ENCODE assay signal across 8 cellular contexts in the genomic region with DNA sequence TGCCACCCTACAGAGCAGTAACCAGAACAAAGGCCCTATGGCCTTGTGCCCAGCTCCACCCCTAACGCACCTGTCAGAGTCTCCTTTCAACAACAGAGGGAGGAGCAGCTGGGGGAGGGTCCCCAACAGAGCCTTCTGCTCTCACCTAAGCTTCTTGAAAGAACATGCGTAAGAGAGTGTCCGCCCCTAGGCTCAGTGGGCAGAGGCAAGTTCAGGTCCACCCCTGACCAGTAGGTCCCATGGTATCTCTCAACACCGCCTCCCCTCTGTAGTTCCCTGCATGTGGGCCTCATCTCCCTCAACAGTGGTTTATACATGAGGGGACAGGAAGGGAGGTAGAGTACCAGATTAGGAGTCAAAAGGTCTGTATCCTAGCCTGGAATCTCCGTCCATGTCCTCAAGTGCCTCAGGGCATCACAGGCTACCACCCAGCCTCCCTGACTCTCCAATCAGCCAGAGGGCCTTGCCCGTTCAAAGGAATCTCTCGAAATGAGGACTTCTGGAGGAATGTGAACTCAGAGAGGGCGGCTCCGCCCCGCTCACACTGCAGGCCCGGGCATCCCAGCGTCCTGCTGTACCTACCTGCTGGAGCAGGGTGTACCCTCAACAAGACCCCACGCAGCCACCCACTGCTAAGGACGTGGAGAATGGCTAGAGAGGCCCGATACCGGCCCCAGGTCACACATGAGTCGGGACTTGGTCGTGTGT. TPM values are rescaled to one million over a fixed set of nuclear protein-coding genes. Genes with fewer than 3 reads are reported as not detected.
DNase-seq lines count a peak whose midpoint lies in the region; ATAC-seq, FAIRE-seq and TF ChIP-seq lines count a peak whose summit lies in the region.

No MANE protein-coding gene starts in this region.

- peak overlapping the region; percentile 86 to 98 (median 96) for H3K4me3 Mint-ChIP-seq in naive thymus-derived CD8-positive, alpha-beta T cell

- H3K27ac ChIP-seq in HUES48 (ENCODE audit: low read depth, low read length) (peak overlapping the region; percentile 88), SJSA1 (peak overlapping the region; percentile 82), endothelial cell of umbilical vein (ENCODE audit: insufficient read depth, low read depth, low read length) (peak overlapping the region; percentile 51)

- H3K27me3 ChIP-seq in HUES48 (ENCODE audit: control insufficient read depth, insufficient read depth, low read length), result no peaks in the 10 kb centered on the region
- no peaks in the 10 kb centered on the region for H3K27me3 ChIP-seq in SJSA1 (replicated peaks)
- no peaks in the 10 kb centered on the region for H3K27me3 ChIP-seq in endothelial cell of umbilical vein (ENCODE audit: control insufficient read depth in 2 of 2, insufficient read depth in 2 of 2, low read length in 2 of 2)

- BruUV-seq in endothelial cell of umbilical vein (replicated peaks; lab: Mats Ljungman, UMichigan), result no TSS peak

- H3K9me3 Mint-ChIP-seq in naive thymus-derived CD8-positive, alpha-beta T cell, result no peaks in the 10 kb centered on the region

- ATAC-seq in GM18868 (IDR thresholded peaks at IDR 0.05; ENCODE audit: unreplicated experiment), result peak; percentile 6
- no peak for ATAC-seq in naive thymus-derived CD8-positive, alpha-beta T cell

- peak overlapping the region in 7 of 10 donors; percentile 27 to 98 (median 91) for H3K27ac Mint-ChIP-seq in naive thymus-derived CD8-positive, alpha-beta T cell

- H3K9ac ChIP-seq in HUES48 (ENCODE audit: low read depth, low read length) (peak overlapping the region; percentile 74), endothelial cell of umbilical vein (replicated peaks; ENCODE audit: extremely low read depth, insufficient read depth, low read length) (peak overlapping the region; percentile 64)

- peak; percentile 36 to 57 for DNase-seq in AML-193 (lab: John Stamatoyannopoulos, UW)
- peak; percentile 64 to 67 for DNase-seq in SJSA1 (ENCODE audit: low read depth in 1 of 2, low spot score in 2 of 2)
- DNase-seq in endothelial cell of umbilical vein (ENCODE audit: low read depth, low spot score), result no peak
- DNase-seq in naive thymus-derived CD8-positive, alpha-beta T cell, result peak in 2 of 10 donors; percentile 2 to 58
- no peak for DNase-seq in GM13977 (ENCODE audit: low spot score)
- no peak for DNase-seq in HuH-7.5 (ENCODE audit: low spot score)

- in situ Hi-C loops in GM13977 (cut with MboI; ENCODE audit: low pct_unique_long_range_greater_than_20kb, low sequenced_read_pairs, unreplicated experiment), result no loop called here

- no peak for FAIRE-seq in endothelial cell of umbilical vein (lab: Jason Lieb, UNC)

- H2AFZ ChIP-seq in endothelial cell of umbilical vein (ENCODE audit: low read depth, low read length), result peak overlapping the region; percentile 80

- no peaks in the 10 kb centered on the region for H3K27me3 Mint-ChIP-seq in naive thymus-derived CD8-positive, alpha-beta T cell

- dilution Hi-C loops in endothelial cell of umbilical vein (cut with MboI; ENCODE audit: extremely low pct_ligation_motif_present, low sequenced_read_pairs), result no loop called here

- H3K9me3 ChIP-seq in HUES48 (ENCODE audit: control insufficient read depth, insufficient read depth, low read length) (no peaks in the 10 kb centered on the region), SJSA1 (replicated peaks) (no peaks in the 10 kb centered on the region), endothelial cell of umbilical vein (replicated peaks; ENCODE audit: control insufficient read depth, insufficient read depth, low read length) (no peaks in the 10 kb centered on the region)

- peaks cover 2 to 13% (median 8%) of the 10 kb centered on the region in 4 donors for H3K4me1 Mint-ChIP-seq in naive thymus-derived CD8-positive, alpha-beta T cell

- CTCF ChIA-PET in endothelial cell of umbilical vein (lab: Charles Lee), result interaction anchor here (0.7 to 1.6 kb wide), 9 partner anchors 9 to 186 kb away, joined by 3 to 15 read pairs (median 4); a partner anchor contains a TSS

- peak overlapping the region; percentile 95 for H3K4me3 ChIP-seq in HUES48 (ENCODE audit: low read depth, low read length)
- H3K4me3 ChIP-seq in SJSA1, result peak overlapping the region; percentile 73
- peak overlapping the region; percentile 64 to 69 (median 65) for H3K4me3 ChIP-seq in endothelial cell of umbilical vein (replicated peaks in 1 of 3; ENCODE audit: insufficient read depth in 1 of 3, low read depth in 1 of 3, low read length in 3 of 3)

- H3K79me2 ChIP-seq in endothelial cell of umbilical vein (ENCODE audit: control insufficient read depth, insufficient read depth, low read length), result peaks cover 3% of the 10 kb centered on the region

- no peaks in the 10 kb centered on the region for H3K9me1 ChIP-seq in endothelial cell of umbilical vein (replicated peaks; ENCODE audit: control insufficient read depth, extremely low read depth, insufficient read depth, low read length)

- H3K36me3 ChIP-seq in HUES48 (ENCODE audit: control insufficient read depth, insufficient read depth, low read length), result peaks cover 23% of the 10 kb centered on the region
- peaks cover 34% of the 10 kb centered on the region for H3K36me3 ChIP-seq in SJSA1
- peaks cover 0 to 3% of the 10 kb centered on the region in 2 experiments for H3K36me3 ChIP-seq in endothelial cell of umbilical vein (ENCODE audit: control insufficient read depth in 2 of 2, extremely low read depth in 1 of 2, insufficient read depth in 2 of 2, low read length in 2 of 2)

- no peaks in the 10 kb centered on the region for H3K36me3 Mint-ChIP-seq in naive thymus-derived CD8-positive, alpha-beta T cell

- peaks cover 11% of the 10 kb centered on the region; the same call in 1 of the 2 replicates for H3K4me1 ChIP-seq in HUES48 (ENCODE audit: control insufficient read depth, insufficient read depth, low read length)
- peaks cover 16% of the 10 kb centered on the region for H3K4me1 ChIP-seq in SJSA1 (replicated peaks)
- peaks cover 14% of the 10 kb centered on the region for H3K4me1 ChIP-seq in endothelial cell of umbilical vein (ENCODE audit: control insufficient read depth, extremely low read depth, insufficient read depth, low read length)

- no peak for TF ChIP-seq POLR2A in endothelial cell of umbilical vein (IDR thresholded peaks at IDR 0.05; ENCODE audit: low read depth, low read length)

- peak overlapping the region; percentile 65 for H3K4me2 ChIP-seq in endothelial cell of umbilical vein (ENCODE audit: insufficient read depth, low read length)

- intact Hi-C loops in endothelial cell of umbilical vein (cut with micrococcal nuclease), result loop anchor here (1.0 to 5.0 kb wide), 3 partner anchors 45 to 124 kb away; a partner anchor contains a TSS

- H4K20me1 ChIP-seq in endothelial cell of umbilical vein (replicated peaks; ENCODE audit: control insufficient read depth, extremely low read depth, insufficient read depth, low read length), result no peaks in the 10 kb centered on the region

- POLR2A ChIA-PET in endothelial cell of umbilical vein (lab: Charles Lee), result interaction anchor here (0.6 to 1.3 kb wide), 2 partner anchors 123 to 158 kb away, joined by 3 to 14 read pairs; a partner anchor contains a TSS
- POLR2A ChIA-PET in naive thymus-derived CD8-positive, alpha-beta T cell (lab: Charles Lee), result interaction anchor here (0.6 to 2.3 kb wide), 5 partner anchors 14 to 490 kb away, joined by 3 to 27 read pairs (median 7); a partner anchor contains a TSS

- TF ChIP-seq CTCF in endothelial cell of umbilical vein (IDR thresholded peaks at IDR 0.05; ENCODE audit: extremely low read depth in 1 of 2, insufficient read depth in 1 of 2, low read depth in 1 of 2, low read length in 2 of 2) (no peak), GM13977 (IDR thresholded peaks at IDR 0.05; ENCODE audit: extremely low read depth, insufficient read depth, missing control alignments) (no peak)

TF ChIP-seq in endothelial cell of umbilical vein, 7 proteins besides CTCF, POLR2A, EP300 and RAD21:
- TF ChIP-seq, protein P1, sequence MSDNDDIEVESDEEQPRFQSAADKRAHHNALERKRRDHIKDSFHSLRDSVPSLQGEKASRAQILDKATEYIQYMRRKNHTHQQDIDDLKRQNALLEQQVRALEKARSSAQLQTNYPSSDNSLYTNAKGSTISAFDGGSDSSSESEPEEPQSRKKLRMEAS (IDR thresholded peaks at IDR 0.05; ENCODE audit: insufficient read depth, insufficient read length), result no peak

RNA-seq across cellular contexts. Expression of a gene that starts 0.7 kb away (rescaled TPM):
- 12.8 and 14.2 TPM in 2 replicates for total RNA-seq in SJSA1 (2014; rRNA removed; shearing (Covaris generic))
- 16.7 and 19.4 TPM in 2 replicates for total RNA-seq in endothelial cell of umbilical vein
- 14.8 and 14.9 TPM in 2 replicates for polyA plus RNA-seq in endothelial cell of umbilical vein
- polyA plus RNA-seq in endothelial cell of umbilical vein (2011; cell fraction: cytosol; rRNA removed), result 15.9 and 16.9 TPM in 2 replicates
- polyA plus RNA-seq in endothelial cell of umbilical vein (2011; cell fraction: nucleus; rRNA removed), result 11.6 and 13.5 TPM in 2 replicates
- 6.0 and 11.1 TPM in 2 replicates for polyA plus RNA-seq in endothelial cell of umbilical vein (2012)
- polyA minus RNA-seq in endothelial cell of umbilical vein, result 18.2 and 21.8 TPM in 2 replicates
- 17.4 TPM for polyA minus RNA-seq in endothelial cell of umbilical vein (2011; cell fraction: cytosol; rRNA and poly(A)+ RNA removed)
- 7.1 and 10.2 TPM in 2 replicates for polyA minus RNA-seq in endothelial cell of umbilical vein (2011; cell fraction: nucleus; rRNA and poly(A)+ RNA removed)
- total RNA-seq in naive thymus-derived CD8-positive, alpha-beta T cell, result 1 to 10 TPM; 1.2 to 1.9 TPM
- 1 to 10 TPM in 1 of 3 donors, under 1 TPM in 2; 0.28 to 1.1 (median 0.66) TPM for polyA plus RNA-seq in naive thymus-derived CD8-positive, alpha-beta T cell

RNA-seq across cellular contexts. Expression of a gene that starts 44.4 kb away (rescaled TPM):
- 26.6 and 44.8 TPM in 2 replicates for total RNA-seq in SJSA1 (2014; rRNA removed; shearing (Covaris generic))
- 45.1 and 48.1 TPM in 2 replicates for total RNA-seq in endothelial cell of umbilical vein
- polyA plus RNA-seq in endothelial cell of umbilical vein, result 72.1 and 76.5 TPM in 2 replicates
- 57.5 and 62.2 TPM in 2 replicates for polyA plus RNA-seq in endothelial cell of umbilical vein (2011; cell fraction: cytosol; rRNA removed)
- polyA plus RNA-seq in endothelial cell of umbilical vein (2011; cell fraction: nucleus; rRNA removed), result 43.6 and 45.8 TPM in 2 replicates
- polyA plus RNA-seq in endothelial cell of umbilical vein (2012), result 54.3 and 54.7 TPM in 2 replicates
- 55.3 and 58.2 TPM in 2 replicates for polyA minus RNA-seq in endothelial cell of umbilical vein
- polyA minus RNA-seq in endothelial cell of umbilical vein (2011; cell fraction: cytosol; rRNA and poly(A)+ RNA removed), result 26.8 TPM
- 16.0 and 16.4 TPM in 2 replicates for polyA minus RNA-seq in endothelial cell of umbilical vein (2011; cell fraction: nucleus; rRNA and poly(A)+ RNA removed)
- 10 to 100 TPM; 16.2 to 18.8 TPM for total RNA-seq in naive thymus-derived CD8-positive, alpha-beta T cell
- polyA plus RNA-seq in naive thymus-derived CD8-positive, alpha-beta T cell, result 10 to 100 TPM; 14.7 to 28.9 (median 18.5) TPM

Comparison
In these comparisons a context has a peak if more than half of its experiments do, and no peak if none do; other contexts are left out.
1. DNase-seq: peak in AML-193 (2 of 2) and SJSA1 (2 of 2); none in endothelial cell of umbilical vein (single experiment), GM13977 (single experiment) and HuH-7.5 (single experiment).
2. Peak in every context shown above with its lines, with median percentiles within 50 percentile points of each other: H3K27ac ChIP-seq and H3K4me3 ChIP-seq.